Comparison of ENCODE assay signal across 1 cellular context in the genomic region with DNA sequence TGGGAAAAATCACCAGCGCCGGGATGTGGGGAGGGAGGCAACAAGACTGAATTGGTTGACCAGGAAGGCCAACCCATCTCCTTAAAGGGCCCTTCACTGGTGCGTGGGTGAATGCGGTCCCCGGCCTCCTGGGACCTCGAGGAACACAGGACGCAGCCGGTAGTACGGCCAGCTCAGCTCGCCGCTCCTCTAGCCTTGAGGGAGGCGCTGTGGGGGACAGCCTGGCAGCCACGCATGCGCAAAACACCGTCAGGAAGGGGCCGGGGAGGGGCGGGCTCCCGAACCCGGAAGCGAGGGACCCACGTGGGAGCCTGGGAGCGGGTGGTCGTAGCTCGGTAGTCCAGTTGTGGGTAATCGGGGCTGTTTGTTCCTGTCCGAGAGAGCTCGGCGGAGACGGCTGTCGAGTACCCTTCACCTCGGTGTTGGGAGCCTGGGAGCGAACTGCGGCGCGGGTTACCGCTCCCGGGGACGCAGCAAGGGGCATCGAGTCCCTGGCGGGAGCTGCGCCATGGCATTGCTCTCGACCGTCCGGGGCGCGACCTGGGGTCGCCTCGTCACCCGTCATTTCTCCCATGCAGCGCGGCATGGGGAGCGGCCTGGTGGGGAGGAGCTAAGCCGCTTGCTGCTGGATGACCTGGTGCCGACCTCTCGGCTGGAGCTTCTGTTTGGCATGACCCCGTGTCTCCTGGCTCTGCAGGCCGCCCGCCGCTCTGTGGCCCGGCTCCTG.
A peak's percentile ranks its signal among the peaks of the same experiment; 100 is the strongest.
TF ChIP-seq lines count a peak whose summit lies in the region.

A gene with protein sequence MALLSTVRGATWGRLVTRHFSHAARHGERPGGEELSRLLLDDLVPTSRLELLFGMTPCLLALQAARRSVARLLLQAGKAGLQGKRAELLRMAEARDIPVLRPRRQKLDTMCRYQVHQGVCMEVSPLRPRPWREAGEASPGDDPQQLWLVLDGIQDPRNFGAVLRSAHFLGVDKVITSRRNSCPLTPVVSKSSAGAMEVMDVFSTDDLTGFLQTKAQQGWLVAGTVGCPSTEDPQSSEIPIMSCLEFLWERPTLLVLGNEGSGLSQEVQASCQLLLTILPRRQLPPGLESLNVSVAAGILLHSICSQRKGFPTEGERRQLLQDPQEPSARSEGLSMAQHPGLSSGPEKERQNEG (plus strand): TSS at position 281 of the 727 bp plus-strand sequence. CDS start 228 bp downstream, at position 509.

TF ChIP-seq in HEK293, 187 proteins besides CTCF, POLR2A, EP300 and RAD21 (continued from another document and continues in another):
- TF ChIP-seq, protein P1, sequence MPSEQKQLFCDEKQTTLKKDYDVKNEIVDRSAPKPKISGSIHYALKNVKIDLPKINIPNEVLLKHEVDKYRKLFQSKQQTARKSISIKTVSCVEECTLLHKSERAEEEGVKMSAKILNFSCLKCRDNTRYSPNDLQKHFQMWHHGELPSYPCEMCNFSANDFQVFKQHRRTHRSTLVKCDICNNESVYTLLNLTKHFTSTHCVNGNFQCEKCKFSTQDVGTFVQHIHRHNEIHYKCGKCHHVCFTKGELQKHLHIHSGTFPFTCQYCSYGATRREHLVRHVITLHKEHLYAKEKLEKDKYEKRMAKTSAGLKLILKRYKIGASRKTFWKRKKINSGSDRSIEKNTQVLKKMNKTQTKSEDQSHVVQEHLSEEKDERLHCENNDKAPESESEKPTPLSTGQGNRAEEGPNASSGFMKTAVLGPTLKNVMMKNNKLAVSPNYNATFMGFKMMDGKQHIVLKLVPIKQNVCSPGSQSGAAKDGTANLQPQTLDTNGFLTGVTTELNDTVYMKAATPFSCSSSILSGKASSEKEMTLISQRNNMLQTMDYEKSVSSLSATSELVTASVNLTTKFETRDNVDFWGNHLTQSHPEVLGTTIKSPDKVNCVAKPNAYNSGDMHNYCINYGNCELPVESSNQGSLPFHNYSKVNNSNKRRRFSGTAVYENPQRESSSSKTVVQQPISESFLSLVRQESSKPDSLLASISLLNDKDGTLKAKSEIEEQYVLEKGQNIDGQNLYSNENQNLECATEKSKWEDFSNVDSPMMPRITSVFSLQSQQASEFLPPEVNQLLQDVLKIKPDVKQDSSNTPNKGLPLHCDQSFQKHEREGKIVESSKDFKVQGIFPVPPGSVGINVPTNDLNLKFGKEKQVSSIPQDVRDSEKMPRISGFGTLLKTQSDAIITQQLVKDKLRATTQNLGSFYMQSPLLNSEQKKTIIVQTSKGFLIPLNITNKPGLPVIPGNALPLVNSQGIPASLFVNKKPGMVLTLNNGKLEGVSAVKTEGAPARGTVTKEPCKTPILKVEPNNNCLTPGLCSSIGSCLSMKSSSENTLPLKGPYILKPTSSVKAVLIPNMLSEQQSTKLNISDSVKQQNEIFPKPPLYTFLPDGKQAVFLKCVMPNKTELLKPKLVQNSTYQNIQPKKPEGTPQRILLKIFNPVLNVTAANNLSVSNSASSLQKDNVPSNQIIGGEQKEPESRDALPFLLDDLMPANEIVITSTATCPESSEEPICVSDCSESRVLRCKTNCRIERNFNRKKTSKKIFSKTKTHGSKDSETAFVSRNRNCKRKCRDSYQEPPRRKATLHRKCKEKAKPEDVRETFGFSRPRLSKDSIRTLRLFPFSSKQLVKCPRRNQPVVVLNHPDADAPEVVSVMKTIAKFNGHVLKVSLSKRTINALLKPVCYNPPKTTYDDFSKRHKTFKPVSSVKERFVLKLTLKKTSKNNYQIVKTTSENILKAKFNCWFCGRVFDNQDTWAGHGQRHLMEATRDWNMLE (tag by site-specific recombination; conservative IDR thresholded peaks at IDR 0.05; ENCODE audit: low read depth): 0 out of 2 replicates have a peak, but pooled peaks have one; percentile 36
- TF ChIP-seq, protein P2, sequence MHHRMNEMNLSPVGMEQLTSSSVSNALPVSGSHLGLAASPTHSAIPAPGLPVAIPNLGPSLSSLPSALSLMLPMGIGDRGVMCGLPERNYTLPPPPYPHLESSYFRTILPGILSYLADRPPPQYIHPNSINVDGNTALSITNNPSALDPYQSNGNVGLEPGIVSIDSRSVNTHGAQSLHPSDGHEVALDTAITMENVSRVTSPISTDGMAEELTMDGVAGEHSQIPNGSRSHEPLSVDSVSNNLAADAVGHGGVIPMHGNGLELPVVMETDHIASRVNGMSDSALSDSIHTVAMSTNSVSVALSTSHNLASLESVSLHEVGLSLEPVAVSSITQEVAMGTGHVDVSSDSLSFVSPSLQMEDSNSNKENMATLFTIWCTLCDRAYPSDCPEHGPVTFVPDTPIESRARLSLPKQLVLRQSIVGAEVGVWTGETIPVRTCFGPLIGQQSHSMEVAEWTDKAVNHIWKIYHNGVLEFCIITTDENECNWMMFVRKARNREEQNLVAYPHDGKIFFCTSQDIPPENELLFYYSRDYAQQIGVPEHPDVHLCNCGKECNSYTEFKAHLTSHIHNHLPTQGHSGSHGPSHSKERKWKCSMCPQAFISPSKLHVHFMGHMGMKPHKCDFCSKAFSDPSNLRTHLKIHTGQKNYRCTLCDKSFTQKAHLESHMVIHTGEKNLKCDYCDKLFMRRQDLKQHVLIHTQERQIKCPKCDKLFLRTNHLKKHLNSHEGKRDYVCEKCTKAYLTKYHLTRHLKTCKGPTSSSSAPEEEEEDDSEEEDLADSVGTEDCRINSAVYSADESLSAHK (tag by site-specific recombination; IDR thresholded peaks at IDR 0.05): no peak
- no peak for TF ChIP-seq ZNF747 (tag by site-specific recombination; IDR thresholded peaks at IDR 0.05)
- no peak for TF ChIP-seq ZNF544 (tag by site-specific recombination; IDR thresholded peaks at IDR 0.05)
- no peak for TF ChIP-seq ZNF121 (tag by site-specific recombination; IDR thresholded peaks at IDR 0.05)
- no peak for TF ChIP-seq ZSCAN16 (tag by site-specific recombination; IDR thresholded peaks at IDR 0.05)
- TF ChIP-seq, protein P3, sequence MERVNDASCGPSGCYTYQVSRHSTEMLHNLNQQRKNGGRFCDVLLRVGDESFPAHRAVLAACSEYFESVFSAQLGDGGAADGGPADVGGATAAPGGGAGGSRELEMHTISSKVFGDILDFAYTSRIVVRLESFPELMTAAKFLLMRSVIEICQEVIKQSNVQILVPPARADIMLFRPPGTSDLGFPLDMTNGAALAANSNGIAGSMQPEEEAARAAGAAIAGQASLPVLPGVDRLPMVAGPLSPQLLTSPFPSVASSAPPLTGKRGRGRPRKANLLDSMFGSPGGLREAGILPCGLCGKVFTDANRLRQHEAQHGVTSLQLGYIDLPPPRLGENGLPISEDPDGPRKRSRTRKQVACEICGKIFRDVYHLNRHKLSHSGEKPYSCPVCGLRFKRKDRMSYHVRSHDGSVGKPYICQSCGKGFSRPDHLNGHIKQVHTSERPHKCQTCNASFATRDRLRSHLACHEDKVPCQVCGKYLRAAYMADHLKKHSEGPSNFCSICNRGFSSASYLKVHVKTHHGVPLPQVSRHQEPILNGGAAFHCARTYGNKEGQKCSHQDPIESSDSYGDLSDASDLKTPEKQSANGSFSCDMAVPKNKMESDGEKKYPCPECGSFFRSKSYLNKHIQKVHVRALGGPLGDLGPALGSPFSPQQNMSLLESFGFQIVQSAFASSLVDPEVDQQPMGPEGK (tag by site-specific recombination; IDR thresholded peaks at IDR 0.05): peak; percentile 91; the same call in 1 of the 2 replicates
- TF ChIP-seq, protein P4, sequence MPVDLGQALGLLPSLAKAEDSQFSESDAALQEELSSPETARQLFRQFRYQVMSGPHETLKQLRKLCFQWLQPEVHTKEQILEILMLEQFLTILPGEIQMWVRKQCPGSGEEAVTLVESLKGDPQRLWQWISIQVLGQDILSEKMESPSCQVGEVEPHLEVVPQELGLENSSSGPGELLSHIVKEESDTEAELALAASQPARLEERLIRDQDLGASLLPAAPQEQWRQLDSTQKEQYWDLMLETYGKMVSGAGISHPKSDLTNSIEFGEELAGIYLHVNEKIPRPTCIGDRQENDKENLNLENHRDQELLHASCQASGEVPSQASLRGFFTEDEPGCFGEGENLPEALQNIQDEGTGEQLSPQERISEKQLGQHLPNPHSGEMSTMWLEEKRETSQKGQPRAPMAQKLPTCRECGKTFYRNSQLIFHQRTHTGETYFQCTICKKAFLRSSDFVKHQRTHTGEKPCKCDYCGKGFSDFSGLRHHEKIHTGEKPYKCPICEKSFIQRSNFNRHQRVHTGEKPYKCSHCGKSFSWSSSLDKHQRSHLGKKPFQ (tag by site-specific recombination; IDR thresholded peaks at IDR 0.05): no peak
- TF ChIP-seq ZNF629 (tag by site-specific recombination; IDR thresholded peaks at IDR 0.05): peak; percentile 46; the same call in 1 of the 2 replicates
- peak; percentile 76 for TF ChIP-seq SP2 (tag by site-specific recombination; IDR thresholded peaks at IDR 0.05)
- TF ChIP-seq, protein P5, sequence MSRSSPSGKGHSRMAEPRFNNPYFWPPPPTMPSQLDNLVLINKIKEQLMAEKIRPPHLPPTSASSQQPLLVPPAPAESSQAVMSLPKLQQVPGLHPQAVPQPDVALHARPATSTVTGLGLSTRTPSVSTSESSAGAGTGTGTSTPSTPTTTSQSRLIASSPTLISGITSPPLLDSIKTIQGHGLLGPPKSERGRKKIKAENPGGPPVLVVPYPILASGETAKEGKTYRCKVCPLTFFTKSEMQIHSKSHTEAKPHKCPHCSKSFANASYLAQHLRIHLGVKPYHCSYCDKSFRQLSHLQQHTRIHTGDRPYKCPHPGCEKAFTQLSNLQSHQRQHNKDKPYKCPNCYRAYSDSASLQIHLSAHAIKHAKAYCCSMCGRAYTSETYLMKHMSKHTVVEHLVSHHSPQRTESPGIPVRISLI (tag by site-specific recombination; IDR thresholded peaks at IDR 0.05): no peak
- TF ChIP-seq ZFHX2 (tag by site-specific recombination; conservative IDR thresholded peaks at IDR 0.05): peak; percentile 59
- no peak for TF ChIP-seq ZNF155 (tag by site-specific recombination; IDR thresholded peaks at IDR 0.05)
- TF ChIP-seq, protein P6, sequence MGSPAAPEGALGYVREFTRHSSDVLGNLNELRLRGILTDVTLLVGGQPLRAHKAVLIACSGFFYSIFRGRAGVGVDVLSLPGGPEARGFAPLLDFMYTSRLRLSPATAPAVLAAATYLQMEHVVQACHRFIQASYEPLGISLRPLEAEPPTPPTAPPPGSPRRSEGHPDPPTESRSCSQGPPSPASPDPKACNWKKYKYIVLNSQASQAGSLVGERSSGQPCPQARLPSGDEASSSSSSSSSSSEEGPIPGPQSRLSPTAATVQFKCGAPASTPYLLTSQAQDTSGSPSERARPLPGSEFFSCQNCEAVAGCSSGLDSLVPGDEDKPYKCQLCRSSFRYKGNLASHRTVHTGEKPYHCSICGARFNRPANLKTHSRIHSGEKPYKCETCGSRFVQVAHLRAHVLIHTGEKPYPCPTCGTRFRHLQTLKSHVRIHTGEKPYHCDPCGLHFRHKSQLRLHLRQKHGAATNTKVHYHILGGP (tag by site-specific recombination; IDR thresholded peaks at IDR 0.05): peak; percentile 89
- no peak for TF ChIP-seq ZNF530 (tag by site-specific recombination; IDR thresholded peaks at IDR 0.05; ENCODE audit: low read depth)
- TF ChIP-seq ZNF2 (tag by site-specific recombination; IDR thresholded peaks at IDR 0.05): peak; percentile 55; the same call in 1 of the 2 replicates
- TF ChIP-seq, protein P7, sequence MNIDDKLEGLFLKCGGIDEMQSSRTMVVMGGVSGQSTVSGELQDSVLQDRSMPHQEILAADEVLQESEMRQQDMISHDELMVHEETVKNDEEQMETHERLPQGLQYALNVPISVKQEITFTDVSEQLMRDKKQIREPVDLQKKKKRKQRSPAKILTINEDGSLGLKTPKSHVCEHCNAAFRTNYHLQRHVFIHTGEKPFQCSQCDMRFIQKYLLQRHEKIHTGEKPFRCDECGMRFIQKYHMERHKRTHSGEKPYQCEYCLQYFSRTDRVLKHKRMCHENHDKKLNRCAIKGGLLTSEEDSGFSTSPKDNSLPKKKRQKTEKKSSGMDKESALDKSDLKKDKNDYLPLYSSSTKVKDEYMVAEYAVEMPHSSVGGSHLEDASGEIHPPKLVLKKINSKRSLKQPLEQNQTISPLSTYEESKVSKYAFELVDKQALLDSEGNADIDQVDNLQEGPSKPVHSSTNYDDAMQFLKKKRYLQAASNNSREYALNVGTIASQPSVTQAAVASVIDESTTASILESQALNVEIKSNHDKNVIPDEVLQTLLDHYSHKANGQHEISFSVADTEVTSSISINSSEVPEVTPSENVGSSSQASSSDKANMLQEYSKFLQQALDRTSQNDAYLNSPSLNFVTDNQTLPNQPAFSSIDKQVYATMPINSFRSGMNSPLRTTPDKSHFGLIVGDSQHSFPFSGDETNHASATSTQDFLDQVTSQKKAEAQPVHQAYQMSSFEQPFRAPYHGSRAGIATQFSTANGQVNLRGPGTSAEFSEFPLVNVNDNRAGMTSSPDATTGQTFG (tag by site-specific recombination; IDR thresholded peaks at IDR 0.05; ENCODE audit: borderline replicate concordance): no peak
- TF ChIP-seq KLF8 (tag by site-specific recombination; IDR thresholded peaks at IDR 0.05): peak; percentile 55
- no peak for TF ChIP-seq ZNF350 (tag by site-specific recombination; IDR thresholded peaks at IDR 0.05)
- TF ChIP-seq, protein P8, sequence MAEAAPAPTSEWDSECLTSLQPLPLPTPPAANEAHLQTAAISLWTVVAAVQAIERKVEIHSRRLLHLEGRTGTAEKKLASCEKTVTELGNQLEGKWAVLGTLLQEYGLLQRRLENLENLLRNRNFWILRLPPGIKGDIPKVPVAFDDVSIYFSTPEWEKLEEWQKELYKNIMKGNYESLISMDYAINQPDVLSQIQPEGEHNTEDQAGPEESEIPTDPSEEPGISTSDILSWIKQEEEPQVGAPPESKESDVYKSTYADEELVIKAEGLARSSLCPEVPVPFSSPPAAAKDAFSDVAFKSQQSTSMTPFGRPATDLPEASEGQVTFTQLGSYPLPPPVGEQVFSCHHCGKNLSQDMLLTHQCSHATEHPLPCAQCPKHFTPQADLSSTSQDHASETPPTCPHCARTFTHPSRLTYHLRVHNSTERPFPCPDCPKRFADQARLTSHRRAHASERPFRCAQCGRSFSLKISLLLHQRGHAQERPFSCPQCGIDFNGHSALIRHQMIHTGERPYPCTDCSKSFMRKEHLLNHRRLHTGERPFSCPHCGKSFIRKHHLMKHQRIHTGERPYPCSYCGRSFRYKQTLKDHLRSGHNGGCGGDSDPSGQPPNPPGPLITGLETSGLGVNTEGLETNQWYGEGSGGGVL (tag by site-specific recombination; IDR thresholded peaks at IDR 0.05): peak; percentile 14; the same call in 1 of the 2 replicates
- no peak for TF ChIP-seq ZNF473 (tag by site-specific recombination; IDR thresholded peaks at IDR 0.05)
- no peak for TF ChIP-seq ZNF211 (tag by site-specific recombination; IDR thresholded peaks at IDR 0.05; ENCODE audit: low read depth)
- TF ChIP-seq, protein P9, sequence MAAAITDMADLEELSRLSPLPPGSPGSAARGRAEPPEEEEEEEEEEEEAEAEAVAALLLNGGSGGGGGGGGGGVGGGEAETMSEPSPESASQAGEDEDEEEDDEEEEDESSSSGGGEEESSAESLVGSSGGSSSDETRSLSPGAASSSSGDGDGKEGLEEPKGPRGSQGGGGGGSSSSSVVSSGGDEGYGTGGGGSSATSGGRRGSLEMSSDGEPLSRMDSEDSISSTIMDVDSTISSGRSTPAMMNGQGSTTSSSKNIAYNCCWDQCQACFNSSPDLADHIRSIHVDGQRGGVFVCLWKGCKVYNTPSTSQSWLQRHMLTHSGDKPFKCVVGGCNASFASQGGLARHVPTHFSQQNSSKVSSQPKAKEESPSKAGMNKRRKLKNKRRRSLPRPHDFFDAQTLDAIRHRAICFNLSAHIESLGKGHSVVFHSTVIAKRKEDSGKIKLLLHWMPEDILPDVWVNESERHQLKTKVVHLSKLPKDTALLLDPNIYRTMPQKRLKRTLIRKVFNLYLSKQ (tag by site-specific recombination; IDR thresholded peaks at IDR 0.05; ENCODE audit: borderline replicate concordance): no peak
